Comparison of ENCODE assay signal across 24 cellular contexts in the genomic region with DNA sequence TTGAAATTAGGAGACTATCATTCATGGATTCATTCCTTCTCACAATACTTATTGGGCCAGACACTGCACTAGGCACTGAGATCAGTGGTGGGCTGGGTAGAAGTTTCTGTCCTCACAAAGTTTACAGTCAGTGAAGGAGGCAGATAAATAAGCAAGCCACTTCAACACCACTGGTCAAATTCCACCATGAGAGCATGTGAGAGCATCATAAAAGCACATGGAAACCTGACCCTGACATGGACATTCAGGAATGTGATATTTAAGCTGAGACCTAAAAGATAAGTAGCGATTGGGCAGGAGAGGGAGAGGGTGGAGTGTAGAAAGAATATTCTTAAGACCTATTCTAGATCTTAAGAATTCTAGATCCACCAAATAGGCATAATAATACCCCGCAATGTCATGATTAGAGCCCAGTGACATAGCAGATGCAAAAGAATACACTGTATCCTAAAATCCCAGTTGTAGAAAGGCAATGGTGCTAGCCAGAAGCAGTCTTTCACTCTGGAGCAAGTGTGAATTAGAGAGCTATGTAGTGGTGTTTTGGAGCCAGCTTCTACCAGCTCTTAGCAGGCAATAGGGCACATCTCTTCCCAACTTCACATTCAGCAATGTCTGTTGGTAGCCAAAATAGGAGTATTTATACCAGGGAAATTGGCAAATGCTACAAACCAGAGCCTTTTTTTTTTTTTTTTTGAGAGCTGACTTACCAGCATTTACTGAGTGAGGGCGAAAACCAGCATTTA. TPM values are rescaled to one million over a fixed set of nuclear protein-coding genes. Genes with fewer than 3 reads are reported as not detected.
A peak's percentile ranks its signal among the peaks of the same experiment; 100 is the strongest.
DNase-seq lines count a peak whose midpoint lies in the region; ATAC-seq and TF ChIP-seq lines count a peak whose summit lies in the region.
"Had no signal": no experiment of that assay in that cellular context is flagged by ENCODE, and none has a peak within 500 bp of the region (broad histone marks: within the 10 kb centered on the region; RNA-seq: fewer than 3 reads in every experiment).

No MANE protein-coding gene starts in this region.

- intact Hi-C loops in left lung (cut with DNase I), result no loop called here
- intact Hi-C loops in sciatic nerve (cut with DNase I), result no loop called here

- peaks cover 4 to 15% of the 10 kb centered on the region in 2 donors for H3K4me1 ChIP-seq in left lung

- ATAC-seq in left lung (peak; percentile 4), sciatic nerve (no peak)
- ATAC-seq: activated CD8-positive, alpha-beta T cell treated with anti-CD3 and anti-CD28 coated beads for 36 hours; activated naive CD8-positive, alpha-beta T cell treated with anti-CD3 and anti-CD28 coated beads, Interleukin-2, amount 50 U/mL, for 24 hours; stimulated activated effector memory CD8-positive, alpha-beta T cell treated with anti-CD3 and anti-CD28 coated beads, Interleukin-12 subunit alpha, Interleukin-12 subunit beta, amount 100 ng/mL, for 72 hours had no signal

- peak overlapping the region in 1 of 2 donors; percentile 22 for H3K27ac ChIP-seq in left lung
- H3K27ac ChIP-seq: esophagus muscularis mucosa, HL-60, thoracic aorta had no signal

- no peak for TF ChIP-seq RAD21 in Ishikawa (IDR thresholded peaks at IDR 0.05; ENCODE audit: low read depth)

- no peak for TF ChIP-seq CTCF in left lung (IDR thresholded peaks at IDR 0.05)

- no peak overlapping the region for H3K4me3 ChIP-seq in left lung
- H3K4me3 ChIP-seq: esophagus muscularis mucosa, thoracic aorta had no signal

- H3K27me3 ChIP-seq in left lung, result no peaks in the 10 kb centered on the region
- H3K27me3 ChIP-seq: esophagus muscularis mucosa had no signal

- no peaks in the 10 kb centered on the region for H3K36me3 ChIP-seq in left lung
- H3K36me3 ChIP-seq: esophagus muscularis mucosa, thoracic aorta had no signal

- H3K9me3 ChIP-seq in left lung, result no peaks in the 10 kb centered on the region
- H3K9me3 ChIP-seq: esophagus muscularis mucosa, thoracic aorta had no signal

- no peak for TF ChIP-seq EP300 in Ishikawa (IDR thresholded peaks at IDR 0.05; ENCODE audit: borderline replicate concordance)

- in situ Hi-C loops in G401 (cut with HindIII; ENCODE audit: low sequenced_read_pairs), result no loop called here

- DNase-seq in NCI-H2029 (lab: John Stamatoyannopoulos, UW) (peak; percentile 9), NCI-H2029 treated with DMSO at 0.1 percent for 48 hours (lab: John Stamatoyannopoulos, UW) (no peak), left lung (no peak), superior temporal gyrus (ENCODE audit: extremely low spot score) (peak; percentile 28), NCI-H146 treated with DMSO at 0.1 percent for 48 hours (lab: John Stamatoyannopoulos, UW; ENCODE audit: unreplicated experiment) (no peak), sciatic nerve (ENCODE audit: low spot score) (no peak), G401 (ENCODE audit: low spot score) (no peak)
- DNase-seq: activated CD4-positive, CD25-positive, alpha-beta regulatory T cell; activated CD8-positive, alpha-beta T cell treated with anti-CD3 and anti-CD28 coated beads for 36 hours; activated gamma-delta T cell; activated naive CD8-positive, alpha-beta T cell treated with anti-CD3 and anti-CD28 coated beads, Interleukin-2, amount 50 U/mL, for 24 hours; activated T-cell treated with anti-CD3 and anti-CD28 coated beads for 4 hours; effector CD8-positive, alpha-beta T cell; naive B cell; NCI-H1105; NCI-H2107; NCI-H524 treated with DMSO at 0.1 percent for 48 hours; stimulated activated CD4-positive, alpha-beta T cell treated with anti-CD3 and anti-CD28 coated beads, Interleukin-2, amount 100 ng/mL, for 24 hours; T-helper 9 cell had no signal

TF ChIP-seq in Ishikawa, 13 proteins besides CTCF, POLR2A, EP300 and RAD21:
- no peak for TF ChIP-seq TAF1 (IDR thresholded peaks at IDR 0.05; ENCODE audit: low read depth)
- no peak for TF ChIP-seq CEBPB (IDR thresholded peaks at IDR 0.05)
- TF ChIP-seq, protein P1, sequence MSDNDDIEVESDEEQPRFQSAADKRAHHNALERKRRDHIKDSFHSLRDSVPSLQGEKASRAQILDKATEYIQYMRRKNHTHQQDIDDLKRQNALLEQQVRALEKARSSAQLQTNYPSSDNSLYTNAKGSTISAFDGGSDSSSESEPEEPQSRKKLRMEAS (IDR thresholded peaks at IDR 0.05), result peak; percentile 79; the same call in 1 of the 2 replicates
- TF ChIP-seq TEAD4 (IDR thresholded peaks at IDR 0.05), result peak; percentile 55

RNA-seq across cellular contexts. Expression of a gene that starts 46.4 kb away (rescaled TPM):
- total RNA-seq in left lung, result 10 to 100 TPM; 11.7 to 20.3 TPM
- total RNA-seq in sciatic nerve, result 3.0 TPM
- 11.1 and 14.6 TPM in 2 replicates for total RNA-seq in G401 (2014; rRNA removed; shearing (Covaris generic))
- total RNA-seq: activated CD8-positive, alpha-beta T cell treated with anti-CD3 and anti-CD28 coated beads for 36 hours had no signal

Comparison
In these comparisons a context has a peak if more than half of its experiments do, and no peak if none do; other contexts are left out.
1. DNase-seq: peak in NCI-H2029 (single experiment) and superior temporal gyrus (single experiment); none in NCI-H2029 treated with DMSO at 0.1 percent for 48 hours (single experiment), left lung (0 of 2), NCI-H146 treated with DMSO at 0.1 percent for 48 hours (single experiment), sciatic nerve (single experiment) and G401 (single experiment).